ENCODE assay signal across 20 cellular contexts in the genomic region with DNA sequence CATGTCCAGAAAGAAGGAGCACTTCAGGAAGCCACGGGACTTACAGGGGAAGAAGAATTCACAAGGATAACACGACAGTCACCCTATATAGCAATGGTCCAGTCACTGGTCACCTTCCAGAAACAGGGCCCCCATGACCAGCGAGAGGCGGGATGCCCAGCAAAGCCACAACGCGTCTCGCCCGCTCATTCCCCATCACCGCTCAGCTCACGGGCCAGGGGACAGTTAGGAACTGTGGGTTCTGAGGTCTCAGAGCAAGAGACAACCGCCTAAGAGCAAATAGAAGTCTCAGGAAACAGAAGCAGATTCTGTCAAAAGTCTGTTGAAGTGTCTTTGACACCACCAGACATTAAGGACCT.
"Had no signal": no experiment of that assay in that cellular context is flagged by ENCODE, and none has a peak within 500 bp of the region (broad histone marks: within the 10 kb centered on the region; RNA-seq: fewer than 3 reads in every experiment).

No MANE protein-coding gene starts in this region.

- H3K4me3 Mint-ChIP-seq: dendritic cell treated with granulocyte-macrophage colony-stimulating factor and Interleukin-4, amounts not matched to agents 40 ng/mL and 50 ng/mL, for 4 days; effector memory CD8-positive, alpha-beta T cell; naive thymus-derived CD8-positive, alpha-beta T cell; type B pancreatic cell had no signal

- H3K27me3 ChIP-seq: gastrocnemius medialis, ovary, right atrium auricular region, sigmoid colon, stomach had no signal

- H3K9me3 Mint-ChIP-seq: dendritic cell treated with granulocyte-macrophage colony-stimulating factor and Interleukin-4, amounts not matched to agents 40 ng/mL and 50 ng/mL, for 4 days; effector memory CD8-positive, alpha-beta T cell; naive thymus-derived CD8-positive, alpha-beta T cell; type B pancreatic cell had no signal

- H3K36me3 Mint-ChIP-seq: naive thymus-derived CD8-positive, alpha-beta T cell; type B pancreatic cell had no signal

- H3K4me1 ChIP-seq: esophagus muscularis mucosa, gastrocnemius medialis, heart right ventricle, right atrium auricular region, sigmoid colon had no signal

- H3K27ac ChIP-seq: epithelial cell of prostate, esophagus muscularis mucosa, gastrocnemius medialis, heart right ventricle, ovary, right atrium auricular region, sigmoid colon, skin epidermis, stomach had no signal

- H3K27me3 Mint-ChIP-seq: dendritic cell treated with granulocyte-macrophage colony-stimulating factor and Interleukin-4, amounts not matched to agents 40 ng/mL and 50 ng/mL, for 4 days; effector memory CD8-positive, alpha-beta T cell; naive thymus-derived CD8-positive, alpha-beta T cell; type B pancreatic cell had no signal

- DNase-seq: effector memory CD8-positive, alpha-beta T cell; gastrocnemius medialis; heart right ventricle; hypothalamus; islet precursor cell; mammary epithelial cell; mucosa of descending colon; ovary; sigmoid colon; stimulated activated CD4-positive, alpha-beta T cell treated with anti-CD3 and anti-CD28 coated beads, Interleukin-12 subunit alpha, Interleukin-12 subunit beta, amount 100 ng/mL, for 4 hours; stimulated activated naive CD4-positive, alpha-beta T cell; stomach; substantia nigra had no signal

- H3K27ac Mint-ChIP-seq: dendritic cell treated with granulocyte-macrophage colony-stimulating factor and Interleukin-4, amounts not matched to agents 40 ng/mL and 50 ng/mL, for 4 days; effector memory CD8-positive, alpha-beta T cell; type B pancreatic cell had no signal

- H3K4me3 ChIP-seq: esophagus muscularis mucosa, gastrocnemius medialis, heart right ventricle, mucosa of descending colon, ovary, right atrium auricular region, sigmoid colon, skin epidermis, stomach had no signal

- H3K9me3 ChIP-seq: esophagus muscularis mucosa, gastrocnemius medialis, heart right ventricle, mucosa of descending colon, ovary, right atrium auricular region, sigmoid colon, stomach had no signal

- H3K36me3 ChIP-seq: esophagus muscularis mucosa, gastrocnemius medialis, heart right ventricle, ovary, right atrium auricular region, sigmoid colon, stomach had no signal
